In genomic region chr6:132192646-132193045, GRCh38 we compare ENCODE assay signal across 16 cellular contexts.
DNase-seq lines count a peak whose midpoint lies in the region; ATAC-seq and TF ChIP-seq lines count a peak whose summit lies in the region.
"Had no signal": no experiment of that assay in that cellular context is flagged by ENCODE, and none has a peak within 500 bp of the region (broad histone marks: within the 10 kb centered on the region; RNA-seq: fewer than 3 reads in every experiment).

No MANE protein-coding gene starts in this region.

- no peak overlapping the region for H3K4me3 Mint-ChIP-seq in activated CD8-positive, alpha-beta memory T cell treated with anti-CD3 and anti-CD28 coated beads, Interleukin-2, amount 10 ng/mL, durations not matched to agents 7 days and 5 days
- H3K4me3 Mint-ChIP-seq: HFFc6 had no signal

- H3K27me3 ChIP-seq in gastroesophageal sphincter (no peaks in the 10 kb centered on the region), thoracic aorta (replicated peaks; ENCODE audit: insufficient read depth) (no peaks in the 10 kb centered on the region), adrenal gland (no peaks in the 10 kb centered on the region)

- H3K4me1 ChIP-seq in gastroesophageal sphincter: peaks cover 3 to 56% (median 6%) of the 10 kb centered on the region in 3 donors
- peaks cover 22 to 47% of the 10 kb centered on the region in 2 donors for H3K4me1 ChIP-seq in thoracic aorta (ENCODE audit: control insufficient read depth in 1 of 2, low read depth in 2 of 2)
- H3K4me1 ChIP-seq in adrenal gland (replicated peaks in 1 of 2): no peaks in the 10 kb centered on the region

- WGBS in gastroesophageal sphincter (ENCODE audit: low coverage in 1 of 2), 2 donors: 41 to 61% methylated on average over 5 of the region's 5 CpGs
- WGBS in adrenal gland, 4 donors: 89 to 93% (median 91%) methylated on average over 5 of the region's 5 CpGs

- CTCF ChIA-PET in activated CD8-positive, alpha-beta memory T cell treated with anti-CD3 and anti-CD28 coated beads, Interleukin-2, amount 10 ng/mL, durations not matched to agents 7 days and 5 days (lab: Charles Lee): no interaction called here

- no peaks in the 10 kb centered on the region for H3K4me1 Mint-ChIP-seq in activated CD8-positive, alpha-beta memory T cell treated with anti-CD3 and anti-CD28 coated beads, Interleukin-2, amount 10 ng/mL, durations not matched to agents 7 days and 5 days

- no peaks in the 10 kb centered on the region for H3K36me3 ChIP-seq in gastroesophageal sphincter
- H3K36me3 ChIP-seq in thoracic aorta: no peaks in the 10 kb centered on the region
- H3K36me3 ChIP-seq in adrenal gland (replicated peaks in 1 of 2): no peaks in the 10 kb centered on the region

- no peak for TF ChIP-seq EP300 in gastroesophageal sphincter (IDR thresholded peaks at IDR 0.05)

- peaks cover 2% of the 10 kb centered on the region for H3K27me3 Mint-ChIP-seq in activated CD8-positive, alpha-beta memory T cell treated with anti-CD3 and anti-CD28 coated beads, Interleukin-2, amount 10 ng/mL, durations not matched to agents 7 days and 5 days

- peak; percentile 44 for DNase-seq in NB4 (ENCODE audit: low read depth)
- peak; percentile 41 for DNase-seq in SKM-1 treated with dmso at 0.1 percent for 144 hours (lab: John Stamatoyannopoulos, UW; ENCODE audit: unreplicated experiment)
- DNase-seq in thoracic aorta (ENCODE audit: low spot score): no peak
- DNase-seq in activated CD8-positive, alpha-beta memory T cell treated with anti-CD3 and anti-CD28 coated beads, Interleukin-2, amount 10 ng/mL, durations not matched to agents 7 days and 5 days: no peak
- no peak for DNase-seq in adrenal gland
- no peak for DNase-seq in NCI-H510A treated with DMSO at 0.1 percent for 48 hours (lab: John Stamatoyannopoulos, UW)
- DNase-seq: COR-L47, DMS153, HFFc6, NCI-H1436, NCI-H2029 treated with DMSO at 0.1 percent for 48 hours, NCI-H2171 treated with DMSO at 0.1 percent for 48 hours, NCI-H446 treated with DMSO at 0.1 percent for 48 hours, NCI-H774, SHP77 had no signal

- TF ChIP-seq CTCF in NB4 (IDR thresholded peaks at IDR 0.05; ENCODE audit: low read depth, low read length): no peak
- no peak for TF ChIP-seq CTCF in gastroesophageal sphincter (IDR thresholded peaks at IDR 0.05)
- TF ChIP-seq CTCF in thoracic aorta (IDR thresholded peaks at IDR 0.05): no peak
- no peak for TF ChIP-seq CTCF in adrenal gland (IDR thresholded peaks at IDR 0.05)

- ATAC-seq in gastroesophageal sphincter: peak; percentile 87
- peak; percentile 39 for ATAC-seq in thoracic aorta (ENCODE audit: insufficient number of reproducible peaks, low FRiP score, low read depth)
- ATAC-seq in activated CD8-positive, alpha-beta memory T cell treated with anti-CD3 and anti-CD28 coated beads, Interleukin-2, amount 10 ng/mL, durations not matched to agents 7 days and 5 days: no peak

- H3K36me3 Mint-ChIP-seq in activated CD8-positive, alpha-beta memory T cell treated with anti-CD3 and anti-CD28 coated beads, Interleukin-2, amount 10 ng/mL, durations not matched to agents 7 days and 5 days: no peaks in the 10 kb centered on the region

- no peak overlapping the region for H3K4me3 ChIP-seq in NB4 (ENCODE audit: low read depth, low read length)
- H3K4me3 ChIP-seq in gastroesophageal sphincter: no peak overlapping the region
- peak overlapping the region; percentile 25 for H3K4me3 ChIP-seq in thoracic aorta
- H3K4me3 ChIP-seq in adrenal gland: no peak overlapping the region

- peaks cover 0 to 7% (median 0%) of the 10 kb centered on the region in 3 donors for H3K9me3 ChIP-seq in gastroesophageal sphincter
- no peaks in the 10 kb centered on the region for H3K9me3 ChIP-seq in thoracic aorta
- H3K9me3 ChIP-seq in adrenal gland (replicated peaks in 1 of 3): no peaks in the 10 kb centered on the region

- intact Hi-C loops in adrenal gland (cut with DNase I): no loop called here

- peak overlapping the region; percentile 63 to 79 (median 72) for H3K27ac ChIP-seq in gastroesophageal sphincter
- peak overlapping the region; percentile 1 to 63 for H3K27ac ChIP-seq in thoracic aorta
- H3K27ac ChIP-seq in adrenal gland: no peak overlapping the region

- TF ChIP-seq POLR2A in NB4 (IDR thresholded peaks at IDR 0.05; ENCODE audit: extremely low read depth, insufficient read length) (no peak), gastroesophageal sphincter (IDR thresholded peaks at IDR 0.05) (no peak), adrenal gland (IDR thresholded peaks at IDR 0.05) (no peak)

- no peaks in the 10 kb centered on the region for H3K9me3 Mint-ChIP-seq in activated CD8-positive, alpha-beta memory T cell treated with anti-CD3 and anti-CD28 coated beads, Interleukin-2, amount 10 ng/mL, durations not matched to agents 7 days and 5 days (ENCODE audit: low read depth)
- H3K9me3 Mint-ChIP-seq: HFFc6 had no signal

- no peak overlapping the region for H3K27ac Mint-ChIP-seq in activated CD8-positive, alpha-beta memory T cell treated with anti-CD3 and anti-CD28 coated beads, Interleukin-2, amount 10 ng/mL, durations not matched to agents 7 days and 5 days
- H3K27ac Mint-ChIP-seq: HFFc6 had no signal

Comparison
In these comparisons a context has a peak if more than half of its experiments do, and no peak if none do; other contexts are left out.
1. DNase-seq: peak in NB4 (single experiment) and SKM-1 treated with dmso at 0.1 percent for 144 hours (single experiment); none in thoracic aorta (single experiment), activated CD8-positive, alpha-beta memory T cell treated with anti-CD3 and anti-CD28 coated beads, Interleukin-2, amount 10 ng/mL, durations not matched to agents 7 days and 5 days (single experiment), adrenal gland (0 of 7) and NCI-H510A treated with DMSO at 0.1 percent for 48 hours (single experiment).
2. H3K27ac ChIP-seq: peak in gastroesophageal sphincter (4 of 4) and thoracic aorta (2 of 2); none in adrenal gland (0 of 5).